In genomic region chr1:176315519-176316220, GRCh38 we compare ENCODE assay signal across 18 cellular contexts.
A peak's percentile ranks its signal among the peaks of the same experiment; 100 is the strongest.
DNase-seq lines count a peak whose midpoint lies in the region; ATAC-seq, FAIRE-seq and TF ChIP-seq lines count a peak whose summit lies in the region.
"Had no signal": no experiment of that assay in that cellular context is flagged by ENCODE, and none has a peak within 500 bp of the region (broad histone marks: within the 10 kb centered on the region; RNA-seq: fewer than 3 reads in every experiment).

No MANE protein-coding gene starts in this region.

- DNase-seq in RCC 7860 (ENCODE audit: low spot score) = peak; percentile 9
- no peak for DNase-seq in kidney
- no peak for DNase-seq in NCI-H2107 treated with DMSO at 0.1 percent for 48 hours (lab: John Stamatoyannopoulos, UW; ENCODE audit: unreplicated experiment)
- no peak for DNase-seq in testis
- DNase-seq in T-helper 2 cell treated with Interferon-gamma antibody and Interleukin-4, amounts not matched to agents 5 μg/mL and 100 μg/mL, for 36 hours (ENCODE audit: low spot score) = no peak
- DNase-seq: activated CD4-positive, alpha-beta T cell treated with anti-CD3 and anti-CD28 coated beads for 48 hours; cerebellar nuclear complex; effector memory CD8-positive, alpha-beta T cell; Kasumi-1; naive thymus-derived CD4-positive, alpha-beta T cell; NCI-H1105; NCI-H82; RPMI8226; stimulated activated CD4-positive, alpha-beta T cell treated with anti-CD3 and anti-CD28 coated beads, Interleukin-4, amount 100 ng/mL, for 1 hour had no signal

- no peak overlapping the region for H3K27ac Mint-ChIP-seq in T-helper 2 cell treated with Interferon-gamma antibody and Interleukin-4, amounts not matched to agents 5 μg/mL and 100 μg/mL, for 36 hours
- H3K27ac Mint-ChIP-seq: effector memory CD8-positive, alpha-beta T cell; memory B cell; naive thymus-derived CD4-positive, alpha-beta T cell had no signal

- H3K36me3 Mint-ChIP-seq in T-helper 2 cell treated with Interferon-gamma antibody and Interleukin-4, amounts not matched to agents 5 μg/mL and 100 μg/mL, for 36 hours (ENCODE audit: low read depth) = no peaks in the 10 kb centered on the region
- H3K36me3 Mint-ChIP-seq: naive thymus-derived CD4-positive, alpha-beta T cell had no signal

- H3K4me3 ChIP-seq in kidney (ENCODE audit: low read length in 2 of 2) (peak overlapping the region in 1 of 2 donors; percentile 0), testis (no peak overlapping the region)

- no peaks in the 10 kb centered on the region for H3K4me1 ChIP-seq in kidney (ENCODE audit: control insufficient read depth in 1 of 2, insufficient read depth in 1 of 2, low read depth in 1 of 2, low read length in 2 of 2)
- no peaks in the 10 kb centered on the region for H3K4me1 ChIP-seq in testis

- H3K9me3 Mint-ChIP-seq in T-helper 2 cell treated with Interferon-gamma antibody and Interleukin-4, amounts not matched to agents 5 μg/mL and 100 μg/mL, for 36 hours = peaks cover 4% of the 10 kb centered on the region

- H3K27ac ChIP-seq in kidney (ENCODE audit: low read depth in 2 of 2, low read length in 2 of 2) = no peak overlapping the region
- no peak overlapping the region for H3K27ac ChIP-seq in testis

- intact Hi-C loops in kidney (cut with DNase I) (no loop called here), testis (cut with DNase I; ENCODE audit: low total_unique reads) (no loop called here)

- H3K9me3 ChIP-seq in kidney (ENCODE audit: control insufficient read depth in 1 of 2, low read length in 2 of 2) = peaks cover 0 to 6% of the 10 kb centered on the region in 2 donors
- no peaks in the 10 kb centered on the region for H3K9me3 ChIP-seq in testis

- TF ChIP-seq CTCF in kidney (IDR thresholded peaks at IDR 0.05; ENCODE audit: borderline replicate concordance, extremely low read depth, insufficient read depth) (no peak), testis (IDR thresholded peaks at IDR 0.05) (no peak)

- no peaks in the 10 kb centered on the region for H3K27me3 Mint-ChIP-seq in T-helper 2 cell treated with Interferon-gamma antibody and Interleukin-4, amounts not matched to agents 5 μg/mL and 100 μg/mL, for 36 hours (ENCODE audit: low read depth)

- FAIRE-seq in RCC 7860 (lab: Jason Lieb, UNC) (peak; percentile 76), kidney (lab: Jason Lieb, UNC) (no peak)

- WGBS in testis, 2 donors = 50 to 57% methylated on average over 3 of the region's 3 CpGs

- H3K36me3 ChIP-seq in kidney (ENCODE audit: control insufficient read depth in 1 of 2, insufficient read depth in 2 of 2, low read length in 2 of 2) (no peaks in the 10 kb centered on the region), testis (ENCODE audit: low read depth, missing control alignments) (no peaks in the 10 kb centered on the region)

- no peak overlapping the region for H3K4me3 Mint-ChIP-seq in T-helper 2 cell treated with Interferon-gamma antibody and Interleukin-4, amounts not matched to agents 5 μg/mL and 100 μg/mL, for 36 hours
- H3K4me3 Mint-ChIP-seq: effector memory CD8-positive, alpha-beta T cell; memory B cell; naive thymus-derived CD4-positive, alpha-beta T cell had no signal

- H3K9ac ChIP-seq in kidney (ENCODE audit: low read length in 2 of 2) = no peak overlapping the region

- peak; percentile 66 for ATAC-seq in GM18858 (IDR thresholded peaks at IDR 0.05; ENCODE audit: unreplicated experiment)
- ATAC-seq in GM21447 (IDR thresholded peaks at IDR 0.05; ENCODE audit: unreplicated experiment) = peak; percentile 87
- ATAC-seq in HG03108 (IDR thresholded peaks at IDR 0.05; ENCODE audit: unreplicated experiment) = peak; percentile 91
- ATAC-seq: effector memory CD8-positive, alpha-beta T cell; naive thymus-derived CD4-positive, alpha-beta T cell had no signal

- H3K27me3 ChIP-seq in testis = no peaks in the 10 kb centered on the region

- TF ChIP-seq POLR2A in testis (IDR thresholded peaks at IDR 0.05) = no peak

- H3K4me1 Mint-ChIP-seq in T-helper 2 cell treated with Interferon-gamma antibody and Interleukin-4, amounts not matched to agents 5 μg/mL and 100 μg/mL, for 36 hours (ENCODE audit: low read depth) = no peaks in the 10 kb centered on the region
- H3K4me1 Mint-ChIP-seq: naive thymus-derived CD4-positive, alpha-beta T cell had no signal
